In the genomic region with DNA sequence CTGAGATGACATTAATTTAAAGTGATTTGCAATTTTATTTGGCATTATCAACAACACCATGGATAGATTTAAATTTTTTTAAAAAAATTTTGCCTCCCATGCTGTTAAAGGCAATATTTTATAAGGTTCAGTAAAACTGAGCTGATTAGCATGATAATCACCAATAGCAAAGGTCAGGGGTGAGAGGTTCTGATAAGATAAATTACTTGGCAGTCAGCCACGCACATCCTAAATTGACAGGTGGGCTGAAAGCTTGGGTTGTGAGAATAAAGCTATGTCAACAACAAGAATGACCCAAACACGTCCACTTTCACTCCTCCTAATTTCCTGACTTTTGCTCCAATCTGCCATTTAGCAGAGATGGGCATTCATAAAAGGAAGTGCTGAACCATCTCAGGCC, we compare ENCODE assay signal across 2 cellular contexts.
TF ChIP-seq lines count a peak whose summit lies in the region.

No MANE protein-coding gene starts in this region.

TF ChIP-seq in HepG2, 621 proteins besides CTCF, POLR2A, EP300 and RAD21 (continued from another document):
- TF ChIP-seq SRY (CRISPR knock-in tag; IDR thresholded peaks at IDR 0.05) (no peak), FOXO1 (CRISPR knock-in tag; IDR thresholded peaks at IDR 0.05) (no peak), SOX13 (IDR thresholded peaks at IDR 0.05) (no peak), SOX13 (CRISPR knock-in tag; conservative IDR thresholded peaks at IDR 0.05 in 1 of 2, IDR thresholded peaks at IDR 0.05 in 1 of 2) (peak in 1 of 2 experiments; percentile 64; a peak in 2 of 4 replicates), TBX2 (CRISPR knock-in tag; IDR thresholded peaks at IDR 0.05; ENCODE audit: borderline replicate concordance) (peak; percentile 25; the same call in 1 of the 2 replicates), FOXA1 (IDR thresholded peaks at IDR 0.05) (no peak), FOXA1 (CRISPR knock-in tag; IDR thresholded peaks at IDR 0.05) (0 out of 2 replicates have a peak, but pooled peaks have one; percentile 18), PPARG (CRISPR knock-in tag; conservative IDR thresholded peaks at IDR 0.05) (0 out of 2 replicates have a peak, but pooled peaks have one; percentile 18), ZNF138 (CRISPR knock-in tag; IDR thresholded peaks at IDR 0.05; ENCODE audit: low read depth) (no peak), ZBTB46 (CRISPR knock-in tag; IDR thresholded peaks at IDR 0.05; ENCODE audit: borderline replicate concordance) (no peak)

TF ChIP-seq in K562, 482 proteins besides CTCF, POLR2A, EP300 and RAD21 (continued from another document):
- TF ChIP-seq, protein P1, sequence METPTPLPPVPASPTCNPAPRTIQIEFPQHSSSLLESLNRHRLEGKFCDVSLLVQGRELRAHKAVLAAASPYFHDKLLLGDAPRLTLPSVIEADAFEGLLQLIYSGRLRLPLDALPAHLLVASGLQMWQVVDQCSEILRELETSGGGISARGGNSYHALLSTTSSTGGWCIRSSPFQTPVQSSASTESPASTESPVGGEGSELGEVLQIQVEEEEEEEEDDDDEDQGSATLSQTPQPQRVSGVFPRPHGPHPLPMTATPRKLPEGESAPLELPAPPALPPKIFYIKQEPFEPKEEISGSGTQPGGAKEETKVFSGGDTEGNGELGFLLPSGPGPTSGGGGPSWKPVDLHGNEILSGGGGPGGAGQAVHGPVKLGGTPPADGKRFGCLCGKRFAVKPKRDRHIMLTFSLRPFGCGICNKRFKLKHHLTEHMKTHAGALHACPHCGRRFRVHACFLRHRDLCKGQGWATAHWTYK (CRISPR knock-in tag; IDR thresholded peaks at IDR 0.05): no peak
- TF ChIP-seq CREB3 (tag; conservative IDR thresholded peaks at IDR 0.05; ENCODE audit: low read depth) (no peak), NR2C1 (IDR thresholded peaks at IDR 0.05) (peak; percentile 45; the same call in 1 of the 2 replicates), NR2C1 (tag; IDR thresholded peaks at IDR 0.05) (peak; percentile 76)
